In genomic region chr6:36968266-36968977, GRCh38 we compare ENCODE assay signal across 14 cellular contexts. TPM values are rescaled to one million over a fixed set of nuclear protein-coding genes. Genes with fewer than 3 reads are reported as not detected.
DNase-seq lines count a peak whose midpoint lies in the region; ATAC-seq and TF ChIP-seq lines count a peak whose summit lies in the region.
"Had no signal": no experiment of that assay in that cellular context is flagged by ENCODE, and none has a peak within 500 bp of the region (broad histone marks: within the 10 kb centered on the region; RNA-seq: fewer than 3 reads in every experiment).

No MANE protein-coding gene starts in this region.

- peak overlapping the region; percentile 46 for H3K27ac Mint-ChIP-seq in activated CD4-positive, alpha-beta T cell treated with anti-CD3 and anti-CD28 coated beads, Interleukin-2, amount 10 ng/mL, durations not matched to agents 7 days and 5 days
- H3K27ac Mint-ChIP-seq in activated CD4-positive, alpha-beta T cell treated with anti-CD3 and anti-CD28 coated beads, Interleukin-2, amount 10 ng/mL, durations not matched to agents 24 days and 14 days, result no peak overlapping the region
- no peak overlapping the region for H3K27ac Mint-ChIP-seq in MCF 10A (ENCODE audit: low read depth, unreplicated experiment)
- peak overlapping the region in 1 of 2 donors; percentile 13 for H3K27ac Mint-ChIP-seq in T-cell
- H3K27ac Mint-ChIP-seq in neural progenitor cell, result no peak overlapping the region
- H3K27ac Mint-ChIP-seq: activated CD8-positive, alpha-beta T cell treated with anti-CD3 and anti-CD28 coated beads, Interleukin-2, amount 10 ng/mL, durations not matched to agents 7 days and 5 days had no signal

- H3K36me3 ChIP-seq in thyroid gland (peaks cover 47 to 62% of the 10 kb centered on the region in 2 donors), neural progenitor cell (no peaks in the 10 kb centered on the region)

- no peaks in the 10 kb centered on the region for H3K27me3 ChIP-seq in right cardiac atrium (ENCODE audit: control insufficient read depth, insufficient read depth)
- H3K27me3 ChIP-seq in thyroid gland, result no peaks in the 10 kb centered on the region
- no peaks in the 10 kb centered on the region for H3K27me3 ChIP-seq in neural progenitor cell

- no peaks in the 10 kb centered on the region for H3K9me3 Mint-ChIP-seq in activated CD4-positive, alpha-beta T cell treated with anti-CD3 and anti-CD28 coated beads, Interleukin-2, amount 10 ng/mL, durations not matched to agents 7 days and 5 days
- no peaks in the 10 kb centered on the region for H3K9me3 Mint-ChIP-seq in activated CD4-positive, alpha-beta T cell treated with anti-CD3 and anti-CD28 coated beads, Interleukin-2, amount 10 ng/mL, durations not matched to agents 24 days and 14 days
- no peaks in the 10 kb centered on the region for H3K9me3 Mint-ChIP-seq in MCF 10A (ENCODE audit: unreplicated experiment)
- H3K9me3 Mint-ChIP-seq in T-cell, result no peaks in the 10 kb centered on the region
- no peaks in the 10 kb centered on the region for H3K9me3 Mint-ChIP-seq in neural progenitor cell

- peaks cover 51% of the 10 kb centered on the region for H3K36me3 Mint-ChIP-seq in activated CD4-positive, alpha-beta T cell treated with anti-CD3 and anti-CD28 coated beads, Interleukin-2, amount 10 ng/mL, durations not matched to agents 7 days and 5 days (ENCODE audit: low read depth)
- peaks cover 54% of the 10 kb centered on the region for H3K36me3 Mint-ChIP-seq in activated CD4-positive, alpha-beta T cell treated with anti-CD3 and anti-CD28 coated beads, Interleukin-2, amount 10 ng/mL, durations not matched to agents 24 days and 14 days (ENCODE audit: low read depth)
- peaks cover 42% of the 10 kb centered on the region for H3K36me3 Mint-ChIP-seq in MCF 10A (ENCODE audit: insufficient read depth, unreplicated experiment)
- H3K36me3 Mint-ChIP-seq in T-cell, result peaks cover 46% of the 10 kb centered on the region
- H3K36me3 Mint-ChIP-seq in neural progenitor cell, result peaks cover 11% of the 10 kb centered on the region

- H3K27ac ChIP-seq in right cardiac atrium (ENCODE audit: low read length) (no peak overlapping the region), thyroid gland (peak overlapping the region in 2 of 3 donors; percentile 7 to 70), neural progenitor cell (no peak overlapping the region)

- H3K9me3 ChIP-seq in right cardiac atrium (ENCODE audit: control insufficient read depth, low read length) (no peaks in the 10 kb centered on the region), thyroid gland (no peaks in the 10 kb centered on the region), neural progenitor cell (ENCODE audit: low read depth) (no peaks in the 10 kb centered on the region)

- no peak for TF ChIP-seq POLR2A in thyroid gland (IDR thresholded peaks at IDR 0.05)

- no peaks in the 10 kb centered on the region for H4K20me1 ChIP-seq in neural progenitor cell (ENCODE audit: low read depth)

- H3K4me3 ChIP-seq in right cardiac atrium (ENCODE audit: low read length) (no peak overlapping the region), thyroid gland (replicated peaks in 1 of 3) (no peak overlapping the region), neural progenitor cell (no peak overlapping the region)
- H3K4me3 ChIP-seq: coronary artery, skin epidermis had no signal

- peaks cover 7% of the 10 kb centered on the region for H3F3A ChIP-seq in neural progenitor cell (ENCODE audit: low read depth)

- intact Hi-C loops in activated CD4-positive, alpha-beta T cell treated with anti-CD3 and anti-CD28 coated beads, Interleukin-2, amount 10 ng/mL, durations not matched to agents 24 days and 14 days (cut with micrococcal nuclease), result no loop called here
- intact Hi-C loops in MCF 10A (cut with micrococcal nuclease) (no loop called here), right cardiac atrium (cut with DNase I) (no loop called here), thyroid gland (cut with DNase I) (loop anchor here (5.0 kb wide), 1 partner anchor 56 kb away; no protein-coding TSS in a partner anchor)

- no peak overlapping the region for H3K4me3 Mint-ChIP-seq in activated CD4-positive, alpha-beta T cell treated with anti-CD3 and anti-CD28 coated beads, Interleukin-2, amount 10 ng/mL, durations not matched to agents 7 days and 5 days
- H3K4me3 Mint-ChIP-seq in activated CD4-positive, alpha-beta T cell treated with anti-CD3 and anti-CD28 coated beads, Interleukin-2, amount 10 ng/mL, durations not matched to agents 24 days and 14 days, result no peak overlapping the region
- H3K4me3 Mint-ChIP-seq in MCF 10A (ENCODE audit: unreplicated experiment) (no peak overlapping the region), T-cell (no peak overlapping the region), neural progenitor cell (no peak overlapping the region)
- H3K4me3 Mint-ChIP-seq: activated CD8-positive, alpha-beta T cell treated with anti-CD3 and anti-CD28 coated beads, Interleukin-2, amount 10 ng/mL, durations not matched to agents 7 days and 5 days had no signal

- H3K4me1 ChIP-seq in right cardiac atrium (ENCODE audit: control insufficient read depth, insufficient read depth, low read length) (peaks cover 9% of the 10 kb centered on the region), thyroid gland (peaks cover 62 to 67% of the 10 kb centered on the region in 2 donors), neural progenitor cell (no peaks in the 10 kb centered on the region)

- ATAC-seq in right cardiac atrium (peak in 1 of 2 donors; percentile 24), T-cell (replicated peaks in 1 of 4) (no peak)
- ATAC-seq: activated CD8-positive, alpha-beta T cell treated with anti-CD3 and anti-CD28 coated beads, Interleukin-2, amount 10 ng/mL, durations not matched to agents 7 days and 5 days had no signal

- H3K9ac ChIP-seq in neural progenitor cell, result no peak overlapping the region

- no peaks in the 10 kb centered on the region for H3K27me3 Mint-ChIP-seq in activated CD4-positive, alpha-beta T cell treated with anti-CD3 and anti-CD28 coated beads, Interleukin-2, amount 10 ng/mL, durations not matched to agents 7 days and 5 days
- H3K27me3 Mint-ChIP-seq in activated CD4-positive, alpha-beta T cell treated with anti-CD3 and anti-CD28 coated beads, Interleukin-2, amount 10 ng/mL, durations not matched to agents 24 days and 14 days, result no peaks in the 10 kb centered on the region
- H3K27me3 Mint-ChIP-seq in MCF 10A (ENCODE audit: insufficient read depth, unreplicated experiment), result no peaks in the 10 kb centered on the region
- H3K27me3 Mint-ChIP-seq in T-cell, result no peaks in the 10 kb centered on the region
- peaks cover 3% of the 10 kb centered on the region for H3K27me3 Mint-ChIP-seq in neural progenitor cell (ENCODE audit: insufficient read depth, low read depth)

- 87% methylated on average over 16 of the region's 16 CpGs for WGBS in right cardiac atrium
- WGBS in thyroid gland, 2 donors, result 87 to 90% methylated on average over 15 to 16 of the region's 16 CpGs

- no peak for DNase-seq in activated CD4-positive, alpha-beta T cell treated with anti-CD3 and anti-CD28 coated beads, Interleukin-2, amount 10 ng/mL, durations not matched to agents 7 days and 5 days
- no peak for DNase-seq in activated CD4-positive, alpha-beta T cell treated with anti-CD3 and anti-CD28 coated beads, Interleukin-2, amount 10 ng/mL, durations not matched to agents 24 days and 14 days
- DNase-seq in MCF 10A (ENCODE audit: unreplicated experiment) (peak; percentile 74), right cardiac atrium (peak; percentile 76 to 88 (median 78)), thyroid gland (no peak), T-cell (no peak), neural progenitor cell (ENCODE audit: low spot score) (no peak)
- no peak for DNase-seq in stimulated activated CD4-positive, alpha-beta T cell treated with anti-CD3 and anti-CD28 coated beads, Interleukin-12 subunit alpha, Interleukin-12 subunit beta, amount 100 ng/mL, for 4 hours
- DNase-seq: activated CD8-positive, alpha-beta T cell treated with anti-CD3 and anti-CD28 coated beads, Interleukin-2, amount 10 ng/mL, durations not matched to agents 7 days and 5 days; DMS153; NCI-H1048 had no signal

- H2AFZ ChIP-seq in neural progenitor cell (replicated peaks), result no peak overlapping the region

- H3K4me2 ChIP-seq in neural progenitor cell, result no peak overlapping the region

- CTCF ChIA-PET in activated CD4-positive, alpha-beta T cell treated with anti-CD3 and anti-CD28 coated beads, Interleukin-2, amount 10 ng/mL, durations not matched to agents 7 days and 5 days (lab: Charles Lee), result no interaction called here
- CTCF ChIA-PET in MCF 10A (lab: Yijun Ruan, JAX), result interaction anchor here (0.6 to 1.2 kb wide), 3 partner anchors 15 to 231 kb away, joined by 3 read pairs; no protein-coding TSS in a partner anchor
- CTCF ChIA-PET in T-cell (lab: Charles Lee), result no interaction called here

- POLR2A ChIA-PET in activated CD4-positive, alpha-beta T cell treated with anti-CD3 and anti-CD28 coated beads, Interleukin-2, amount 10 ng/mL, durations not matched to agents 7 days and 5 days (lab: Charles Lee), result no interaction called here
- POLR2A ChIA-PET in MCF 10A (lab: Yijun Ruan, JAX), result interaction anchor here (0.6 to 2.9 kb wide), 5 partner anchors 9 to 77 kb away, joined by 3 to 19 read pairs (median 3); partner anchors contain the start of gene MTCH1
- POLR2A ChIA-PET in T-cell (lab: Charles Lee), result interaction anchor here in 1 of 2 donors (0.6 kb wide), 1 partner anchor 762 kb away, joined by 3 read pairs; no protein-coding TSS in a partner anchor

- no peaks in the 10 kb centered on the region for H3K79me2 ChIP-seq in neural progenitor cell (ENCODE audit: low read depth)

- peaks cover 25% of the 10 kb centered on the region for H3K4me1 Mint-ChIP-seq in activated CD4-positive, alpha-beta T cell treated with anti-CD3 and anti-CD28 coated beads, Interleukin-2, amount 10 ng/mL, durations not matched to agents 7 days and 5 days
- peaks cover 15% of the 10 kb centered on the region for H3K4me1 Mint-ChIP-seq in activated CD4-positive, alpha-beta T cell treated with anti-CD3 and anti-CD28 coated beads, Interleukin-2, amount 10 ng/mL, durations not matched to agents 24 days and 14 days
- H3K4me1 Mint-ChIP-seq in MCF 10A (ENCODE audit: insufficient read depth, unreplicated experiment), result peaks cover 26% of the 10 kb centered on the region
- peaks cover 14 to 28% (median 24%) of the 10 kb centered on the region in 3 donors for H3K4me1 Mint-ChIP-seq in T-cell
- H3K4me1 Mint-ChIP-seq in neural progenitor cell, result peaks cover 5% of the 10 kb centered on the region

- TSS peak; percentile 86 for BruUV-seq in MCF 10A (replicated peaks; lab: Mats Ljungman, UMichigan)

- TF ChIP-seq CTCF in MCF 10A (IDR thresholded peaks at IDR 0.05; ENCODE audit: unreplicated experiment) (no peak), thyroid gland (IDR thresholded peaks at IDR 0.05) (no peak), neural progenitor cell (IDR thresholded peaks at IDR 0.05) (no peak)

RNA-seq across cellular contexts. Expression of gene PI16, which starts 13.9 kb away (rescaled TPM):
- total RNA-seq in activated CD4-positive, alpha-beta T cell treated with anti-CD3 and anti-CD28 coated beads, Interleukin-2, amount 10 ng/mL, durations not matched to agents 7 days and 5 days, result 10 to 100 TPM; 13.5 to 15.1 TPM
- not detected in 2 replicates for total RNA-seq in activated CD4-positive, alpha-beta T cell treated with anti-CD3 and anti-CD28 coated beads, Interleukin-2, amount 10 ng/mL, durations not matched to agents 24 days and 14 days
- total RNA-seq in MCF 10A (2022), result not detected in 2 replicates
- total RNA-seq in right cardiac atrium, result 100 to 1,000 TPM in 1 of 4 donors, 10 to 100 TPM in 3; 35.0 to 125 (median 45.1) TPM
- polyA plus RNA-seq in right cardiac atrium, result 69.5 TPM
- 10 to 100 TPM in 2 of 4 donors, 1 to 10 TPM in 2; 5.1 to 22.9 (median 9.1) TPM for total RNA-seq in thyroid gland
- 10 to 100 TPM in 1 of 5 donors, 1 to 10 TPM in 4; 3.5 to 27.6 (median 7.8) TPM for total RNA-seq in T-cell
- 0.06 TPM in 1 of 2 replicates, not detected in the other for total RNA-seq in neural progenitor cell (ENCODE audit: low replicate concordance)
- total RNA-seq: fibroblast of lung had no signal

RNA-seq across cellular contexts. Expression of gene MTCH1, which starts 17.6 kb away (rescaled TPM):
- 100 to 1,000 TPM in 1 of 2 experiments, 10 to 100 TPM in 1; 94.7 to 107 TPM for total RNA-seq in activated CD4-positive, alpha-beta T cell treated with anti-CD3 and anti-CD28 coated beads, Interleukin-2, amount 10 ng/mL, durations not matched to agents 7 days and 5 days
- total RNA-seq in activated CD4-positive, alpha-beta T cell treated with anti-CD3 and anti-CD28 coated beads, Interleukin-2, amount 10 ng/mL, durations not matched to agents 24 days and 14 days, result 119 TPM in 2 replicates
- 74.9 and 78.2 TPM in 2 replicates for total RNA-seq in MCF 10A (2022)
- 100 to 1,000 TPM; 217 to 249 (median 227) TPM for total RNA-seq in right cardiac atrium
- 198 TPM for polyA plus RNA-seq in right cardiac atrium
- total RNA-seq in thyroid gland, result 1,000 to 10,000 TPM in 1 of 4 donors, 100 to 1,000 TPM in 3; 571 to 1,096 (median 866) TPM
- 100 to 1,000 TPM; 146 to 185 (median 160) TPM for total RNA-seq in T-cell
- total RNA-seq in neural progenitor cell (ENCODE audit: low replicate concordance), result 144 and 250 TPM in 2 replicates

RNA-seq across cellular contexts. Expression of gene FGD2, which starts 37.0 kb away (rescaled TPM):
- total RNA-seq in activated CD4-positive, alpha-beta T cell treated with anti-CD3 and anti-CD28 coated beads, Interleukin-2, amount 10 ng/mL, durations not matched to agents 7 days and 5 days, result 1 to 10 TPM; 1.5 to 2.1 TPM
- 0.57 and 0.58 TPM in 2 replicates for total RNA-seq in activated CD4-positive, alpha-beta T cell treated with anti-CD3 and anti-CD28 coated beads, Interleukin-2, amount 10 ng/mL, durations not matched to agents 24 days and 14 days
- total RNA-seq in MCF 10A (2022) (not detected in 2 replicates), right cardiac atrium (10 to 100 TPM in 2 of 4 donors, 1 to 10 TPM in 2; 6.4 to 14.0 (median 10.7) TPM), thyroid gland (10 to 100 TPM; 14.9 to 25.8 (median 23.1) TPM), T-cell (10 to 100 TPM in 1 of 5 donors, 1 to 10 TPM in 4; 2.8 to 11.1 (median 3.3) TPM), neural progenitor cell (ENCODE audit: low replicate concordance) (0.06 and 0.12 TPM in 2 replicates)
- polyA plus RNA-seq in right cardiac atrium, result 5.1 TPM
- total RNA-seq: fibroblast of lung had no signal
- polyA plus RNA-seq: fibroblast of lung had no signal

Comparison
In these comparisons a context has a peak if more than half of its experiments do, and no peak if none do; other contexts are left out.
1. DNase-seq: peak in MCF 10A (single experiment) and right cardiac atrium (3 of 3); none in activated CD4-positive, alpha-beta T cell treated with anti-CD3 and anti-CD28 coated beads, Interleukin-2, amount 10 ng/mL, durations not matched to agents 7 days and 5 days (single experiment), activated CD4-positive, alpha-beta T cell treated with anti-CD3 and anti-CD28 coated beads, Interleukin-2, amount 10 ng/mL, durations not matched to agents 24 days and 14 days (single experiment), thyroid gland (0 of 2), stimulated activated CD4-positive, alpha-beta T cell treated with anti-CD3 and anti-CD28 coated beads, Interleukin-12 subunit alpha, Interleukin-12 subunit beta, amount 100 ng/mL, for 4 hours (single experiment), T-cell (0 of 34) and neural progenitor cell (single experiment).
2. H3K27ac ChIP-seq: peak in thyroid gland (2 of 3); none in right cardiac atrium (single experiment) and neural progenitor cell (single experiment).